1 cellular context compared by ENCODE assay signal in genomic region chr6:56659721-56660373, GRCh38.
A peak's percentile ranks its signal among the peaks of the same experiment; 100 is the strongest.
TF ChIP-seq lines count a peak whose summit lies in the region.

No MANE protein-coding gene starts in this region.

TF ChIP-seq in HEK293, 187 proteins besides CTCF, POLR2A, EP300 and RAD21 (continued from another document):
- TF ChIP-seq PRDM10 (tag by site-specific recombination; IDR thresholded peaks at IDR 0.05): peak; percentile 58
- peak; percentile 62; the same call in 1 of the 2 replicates for TF ChIP-seq SCRT1 (tag by site-specific recombination; IDR thresholded peaks at IDR 0.05; ENCODE audit: borderline replicate concordance)
- 0 out of 2 replicates have a peak, but pooled peaks have one; percentile 19 for TF ChIP-seq ZIC2 (tag by site-specific recombination; IDR thresholded peaks at IDR 0.05)
- TF ChIP-seq SCRT2 (tag by site-specific recombination; IDR thresholded peaks at IDR 0.05): peak; percentile 91
- peak; percentile 26; the same call in 1 of the 2 replicates for TF ChIP-seq PRDM1 (tag by site-specific recombination; IDR thresholded peaks at IDR 0.05)
